31 cellular contexts compared by ENCODE assay signal in genomic region chr7:118902600-118902999, GRCh38.
"Had no signal": no experiment of that assay in that cellular context is flagged by ENCODE, and none has a peak within 500 bp of the region (broad histone marks: within the 10 kb centered on the region; RNA-seq: fewer than 3 reads in every experiment).

No MANE protein-coding gene starts in this region.

- DNase-seq: activated B cell treated with CpG ODN at 0.5 μM for 24 hours; activated CD4-positive, alpha-beta memory T cell treated with anti-CD3 and anti-CD28 coated beads for 36 hours; activated CD4-positive, alpha-beta T cell treated with anti-CD3 and anti-CD28 coated beads for 4 hours; activated CD4-positive, alpha-beta T cell treated with anti-CD3 and anti-CD28 coated beads, Interleukin-2, amount 50 U/mL, for 1 hour; activated CD4-positive, CD25-positive, alpha-beta regulatory T cell treated with anti-CD3 and anti-CD28 coated beads, Interleukin-2, amount 50 U/mL, for 72 hours; activated CD8-positive, alpha-beta memory T cell treated with anti-CD3 and anti-CD28 coated beads, Interleukin-2, amount 50 U/mL, for 4 hours; activated effector memory CD4-positive, alpha-beta T cell treated with Interleukin-2 at 50 U/mL for 16 hours; activated naive CD4-positive, alpha-beta T cell treated with anti-CD3 and anti-CD28 coated beads, Interleukin-2, amount 10 ng/mL, durations not matched to agents 7 days and 5 days; activated naive CD8-positive, alpha-beta T cell treated with anti-CD3 and anti-CD28 coated beads, Interleukin-2, amount 50 U/mL, for 24 hours; activated T-cell treated with anti-CD3 and anti-CD28 coated beads, Interleukin-2, amount 50 U/mL, for 48 hours; anterior cingulate cortex; central memory CD4-positive, alpha-beta T cell; NCI-H1048; NCI-H1105 treated with DMSO at 0.1 percent for 48 hours; NCI-H1436; NCI-H1694 treated with DMSO at 0.1 percent for 48 hours; NCI-H2029; NCI-H345; NCI-H510A; NCI-H526; NCI-H748 treated with DMSO at 0.1 percent for 48 hours; NK-92 treated with Interleukin-12 subunit alpha and Interleukin-12 subunit beta, amount 100 ng/mL, for 24 hours; PC-9; Right ventricle myocardium superior; SW 1271; T-helper 1 cell; T-helper 2 cell; T-helper 9 cell had no signal

- FAIRE-seq: RCC 7860 had no signal

- H3K27ac ChIP-seq: KMS-11, PC-9, VCaP had no signal

- H3K4me2 ChIP-seq: KMS-11, PC-9 had no signal

- H3K4me3 ChIP-seq: PC-9 had no signal

- ATAC-seq: activated naive CD8-positive, alpha-beta T cell treated with anti-CD3 and anti-CD28 coated beads, Interleukin-2, amount 50 U/mL, for 24 hours had no signal

- H3K9ac ChIP-seq: KMS-11 had no signal

- H2AFZ ChIP-seq: PC-9 had no signal
